In genomic region chr1:182061597-182061996, GRCh38 we compare ENCODE assay signal across 30 cellular contexts. TPM values are rescaled to one million over a fixed set of nuclear protein-coding genes. Genes with fewer than 3 reads are reported as not detected.
DNase-seq lines count a peak whose midpoint lies in the region; ATAC-seq and TF ChIP-seq lines count a peak whose summit lies in the region.
"Had no signal": no experiment of that assay in that cellular context is flagged by ENCODE, and none has a peak within 500 bp of the region (broad histone marks: within the 10 kb centered on the region; RNA-seq: fewer than 3 reads in every experiment).

A gene with protein sequence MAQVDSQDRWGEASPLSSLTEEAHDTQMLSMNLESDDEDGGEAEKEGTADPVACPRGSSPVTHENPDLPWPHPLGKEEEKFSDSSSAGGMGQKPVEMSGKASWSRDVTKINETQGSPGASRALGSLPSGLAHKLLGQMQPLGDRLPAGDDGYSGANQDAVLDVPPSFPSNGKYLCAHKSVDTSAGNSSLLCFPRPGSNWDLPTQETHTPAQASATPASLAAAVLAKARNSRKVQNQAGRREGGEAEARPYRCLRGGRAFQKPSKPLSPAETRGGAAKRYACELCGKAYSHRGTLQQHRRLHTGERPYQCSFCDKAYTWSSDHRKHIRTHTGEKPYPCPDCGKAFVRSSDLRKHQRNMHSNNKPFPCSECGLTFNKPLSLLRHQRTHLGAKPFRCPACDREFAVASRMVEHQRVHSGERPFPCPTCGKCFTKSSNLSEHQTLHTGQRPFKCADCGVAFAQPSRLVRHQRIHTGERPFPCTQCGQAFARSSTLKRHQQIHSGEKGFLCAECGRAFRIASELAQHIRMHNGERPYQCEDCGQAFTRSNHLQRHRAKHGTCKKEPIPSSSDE (minus strand): TSS chr1:182061712. CDS start chr1:182058010, 3,702 bp downstream.

- peak; percentile 26 for DNase-seq in activated CD8-positive, alpha-beta memory T cell treated with anti-CD3 and anti-CD28 coated beads for 24 hours
- no peak for DNase-seq in activated CD8-positive, alpha-beta memory T cell treated with anti-CD3 and anti-CD28 coated beads, Interleukin-2, amount 10 ng/mL, durations not matched to agents 7 days and 5 days
- DNase-seq in RWPE2 (ENCODE audit: low spot score) = no peak
- DNase-seq in iPS-NIHi7 (ENCODE audit: extremely low spot score) = peak; percentile 35
- no peak for DNase-seq in stimulated activated effector memory CD8-positive, alpha-beta T cell treated with anti-CD3 and anti-CD28 coated beads, Interleukin-12 subunit alpha, Interleukin-12 subunit beta, amount 100 ng/mL, for 72 hours (ENCODE audit: low spot score in 2 of 2)
- no peak for DNase-seq in NCI-H345 treated with DMSO at 0.1 percent for 48 hours (lab: John Stamatoyannopoulos, UW; ENCODE audit: unreplicated experiment)
- no peak for DNase-seq in activated CD8-positive, alpha-beta T cell treated with anti-CD3 and anti-CD28 coated beads for 36 hours
- DNase-seq: activated CD4-positive, alpha-beta T cell treated with anti-CD3 and anti-CD28 coated beads for 4 hours; CD8-positive, alpha-beta memory T cell; cortex of kidney; DMS153; GDM1; GOT3; MG63; NCI-H1417; NCI-H510A; SK-N-SH; stimulated activated CD8-positive, alpha-beta memory T cell treated with anti-CD3 and anti-CD28 coated beads, Interleukin-4, amount 100 ng/mL, for 48 hours; T-helper 17 cell; upper lobe of left lung had no signal

- H3K4me3 Mint-ChIP-seq in activated CD8-positive, alpha-beta memory T cell treated with anti-CD3 and anti-CD28 coated beads, Interleukin-2, amount 10 ng/mL, durations not matched to agents 7 days and 5 days = no peak within 1 kb of the TSS
- H3K4me3 Mint-ChIP-seq in stimulated activated effector memory CD8-positive, alpha-beta T cell treated with anti-CD3 and anti-CD28 coated beads, Interleukin-12 subunit alpha, Interleukin-12 subunit beta, amount 100 ng/mL, for 72 hours = no peak within 1 kb of the TSS
- no peak within 1 kb of the TSS for H3K4me3 Mint-ChIP-seq in activated CD8-positive, alpha-beta T cell treated with anti-CD3 and anti-CD28 coated beads for 36 hours
- H3K4me3 Mint-ChIP-seq: activated naive CD4-positive, alpha-beta T cell treated with anti-CD3 and anti-CD28 coated beads, Interleukin-2, amount 50 U/mL, for 24 hours; B cell; CD8-positive, alpha-beta memory T cell; T-helper 17 cell had no signal

- TF ChIP-seq CTCF in RWPE2 (IDR thresholded peaks at IDR 0.05; ENCODE audit: poor library complexity, severe bottlenecking) = no peak
- TF ChIP-seq CTCF in activated CD8-positive, alpha-beta T cell treated with anti-CD3 and anti-CD28 coated beads for 36 hours (IDR thresholded peaks at IDR 0.05) = no peak

- H3K27ac Mint-ChIP-seq in activated CD8-positive, alpha-beta memory T cell treated with anti-CD3 and anti-CD28 coated beads, Interleukin-2, amount 10 ng/mL, durations not matched to agents 7 days and 5 days = no peak within 1 kb of the TSS
- H3K27ac Mint-ChIP-seq in stimulated activated effector memory CD8-positive, alpha-beta T cell treated with anti-CD3 and anti-CD28 coated beads, Interleukin-12 subunit alpha, Interleukin-12 subunit beta, amount 100 ng/mL, for 72 hours = no peak within 1 kb of the TSS
- no peak within 1 kb of the TSS for H3K27ac Mint-ChIP-seq in activated CD8-positive, alpha-beta T cell treated with anti-CD3 and anti-CD28 coated beads for 36 hours
- H3K27ac Mint-ChIP-seq: activated naive CD4-positive, alpha-beta T cell treated with anti-CD3 and anti-CD28 coated beads, Interleukin-2, amount 50 U/mL, for 24 hours; B cell; T-helper 17 cell had no signal

- intact Hi-C loops in activated CD8-positive, alpha-beta T cell treated with anti-CD3 and anti-CD28 coated beads for 36 hours (cut with micrococcal nuclease) = loop anchor here (10.0 kb wide), 1 partner anchor 567 kb away; no protein-coding TSS in a partner anchor

- H3K4me1 ChIP-seq in RWPE2 (ENCODE audit: insufficient read depth, poor library complexity, severe bottlenecking) = no peaks in the 10 kb centered on the region
- H3K4me1 ChIP-seq: prostate gland had no signal

- CTCF ChIA-PET in activated CD8-positive, alpha-beta memory T cell treated with anti-CD3 and anti-CD28 coated beads, Interleukin-2, amount 10 ng/mL, durations not matched to agents 7 days and 5 days (lab: Charles Lee) = no interaction called here
- CTCF ChIA-PET in activated CD8-positive, alpha-beta T cell treated with anti-CD3 and anti-CD28 coated beads for 36 hours (lab: Charles Lee) = interaction anchor here (1.3 kb wide), 1 partner anchor 24 kb away, joined by 4 read pairs; no protein-coding TSS in a partner anchor

- H3K27ac ChIP-seq in RWPE2 (ENCODE audit: poor library complexity, severe bottlenecking) = no peak within 1 kb of the TSS
- H3K27ac ChIP-seq: cardiac muscle cell, esophagus muscularis mucosa, HL-60, neutrophil, prostate gland, RWPE1, upper lobe of left lung had no signal

- H3K4me1 Mint-ChIP-seq in activated CD8-positive, alpha-beta memory T cell treated with anti-CD3 and anti-CD28 coated beads, Interleukin-2, amount 10 ng/mL, durations not matched to agents 7 days and 5 days = no peaks in the 10 kb centered on the region
- no peaks in the 10 kb centered on the region for H3K4me1 Mint-ChIP-seq in stimulated activated effector memory CD8-positive, alpha-beta T cell treated with anti-CD3 and anti-CD28 coated beads, Interleukin-12 subunit alpha, Interleukin-12 subunit beta, amount 100 ng/mL, for 72 hours
- H3K4me1 Mint-ChIP-seq in activated CD8-positive, alpha-beta T cell treated with anti-CD3 and anti-CD28 coated beads for 36 hours (ENCODE audit: low read depth) = no peaks in the 10 kb centered on the region
- H3K4me1 Mint-ChIP-seq: B cell; CD8-positive, alpha-beta memory T cell had no signal

- H3K9me3 ChIP-seq in RWPE2 (ENCODE audit: severe bottlenecking) = no peaks in the 10 kb centered on the region
- H3K9me3 ChIP-seq: MG63, neutrophil, prostate gland, SK-N-SH, upper lobe of left lung had no signal

- H3K4me3 ChIP-seq in RWPE2 (ENCODE audit: severe bottlenecking) = no peak within 1 kb of the TSS
- H3K4me3 ChIP-seq: cardiac muscle cell, esophagus muscularis mucosa, MG63, prostate gland, upper lobe of left lung had no signal

- H3K9me3 Mint-ChIP-seq in activated CD8-positive, alpha-beta memory T cell treated with anti-CD3 and anti-CD28 coated beads, Interleukin-2, amount 10 ng/mL, durations not matched to agents 7 days and 5 days (ENCODE audit: low read depth) = no peaks in the 10 kb centered on the region
- H3K9me3 Mint-ChIP-seq in stimulated activated effector memory CD8-positive, alpha-beta T cell treated with anti-CD3 and anti-CD28 coated beads, Interleukin-12 subunit alpha, Interleukin-12 subunit beta, amount 100 ng/mL, for 72 hours = no peaks in the 10 kb centered on the region
- no peaks in the 10 kb centered on the region for H3K9me3 Mint-ChIP-seq in activated CD8-positive, alpha-beta T cell treated with anti-CD3 and anti-CD28 coated beads for 36 hours
- H3K9me3 Mint-ChIP-seq: activated naive CD4-positive, alpha-beta T cell treated with anti-CD3 and anti-CD28 coated beads, Interleukin-2, amount 50 U/mL, for 24 hours; CD8-positive, alpha-beta memory T cell had no signal

- peaks cover 9% of the 10 kb centered on the region for H3K27me3 ChIP-seq in RWPE2 (ENCODE audit: insufficient read depth, poor library complexity, severe bottlenecking)
- H3K27me3 ChIP-seq: MG63, upper lobe of left lung had no signal

- H3K36me3 ChIP-seq in RWPE2 (ENCODE audit: low read depth) = no peaks in the 10 kb centered on the region
- H3K36me3 ChIP-seq: cardiac muscle cell, esophagus muscularis mucosa, MG63, neutrophil, prostate gland, upper lobe of left lung had no signal

- peaks cover 41% of the 10 kb centered on the region for H3K27me3 Mint-ChIP-seq in activated CD8-positive, alpha-beta memory T cell treated with anti-CD3 and anti-CD28 coated beads, Interleukin-2, amount 10 ng/mL, durations not matched to agents 7 days and 5 days
- H3K27me3 Mint-ChIP-seq in activated CD8-positive, alpha-beta T cell treated with anti-CD3 and anti-CD28 coated beads for 36 hours = peaks cover 35% of the 10 kb centered on the region

- POLR2A ChIA-PET in activated CD8-positive, alpha-beta T cell treated with anti-CD3 and anti-CD28 coated beads for 36 hours (lab: Charles Lee) = no interaction called here

- no peak for ATAC-seq in activated CD8-positive, alpha-beta memory T cell treated with anti-CD3 and anti-CD28 coated beads, Interleukin-2, amount 10 ng/mL, durations not matched to agents 7 days and 5 days
- ATAC-seq in RWPE2 (ENCODE audit: low read depth) (peak; percentile 31; the same call in 2 of the 3 replicates), GM21786 (IDR thresholded peaks at IDR 0.05; ENCODE audit: unreplicated experiment) (no peak)
- ATAC-seq in stimulated activated effector memory CD8-positive, alpha-beta T cell treated with anti-CD3 and anti-CD28 coated beads, Interleukin-12 subunit alpha, Interleukin-12 subunit beta, amount 100 ng/mL, for 72 hours = peak; percentile 16
- no peak for ATAC-seq in activated CD8-positive, alpha-beta T cell treated with anti-CD3 and anti-CD28 coated beads for 36 hours
- ATAC-seq: T-helper 17 cell had no signal

- no peaks in the 10 kb centered on the region for H3K36me3 Mint-ChIP-seq in activated CD8-positive, alpha-beta memory T cell treated with anti-CD3 and anti-CD28 coated beads, Interleukin-2, amount 10 ng/mL, durations not matched to agents 7 days and 5 days
- no peaks in the 10 kb centered on the region for H3K36me3 Mint-ChIP-seq in stimulated activated effector memory CD8-positive, alpha-beta T cell treated with anti-CD3 and anti-CD28 coated beads, Interleukin-12 subunit alpha, Interleukin-12 subunit beta, amount 100 ng/mL, for 72 hours
- H3K36me3 Mint-ChIP-seq in activated CD8-positive, alpha-beta T cell treated with anti-CD3 and anti-CD28 coated beads for 36 hours (ENCODE audit: low read depth) = no peaks in the 10 kb centered on the region
- H3K36me3 Mint-ChIP-seq: activated naive CD4-positive, alpha-beta T cell treated with anti-CD3 and anti-CD28 coated beads, Interleukin-2, amount 50 U/mL, for 24 hours; CD8-positive, alpha-beta memory T cell had no signal

RNA-seq across cellular contexts. Expression of the gene that starts here (rescaled TPM):
- total RNA-seq in activated CD8-positive, alpha-beta memory T cell treated with anti-CD3 and anti-CD28 coated beads, Interleukin-2, amount 10 ng/mL, durations not matched to agents 7 days and 5 days = not detected
- total RNA-seq in activated CD8-positive, alpha-beta T cell treated with anti-CD3 and anti-CD28 coated beads for 36 hours = not detected
- total RNA-seq: A172; B cell; CD8-positive, alpha-beta memory T cell; esophagus muscularis mucosa; T-helper 17 cell had no signal

Comparison
In these comparisons a context has a peak if more than half of its experiments do, and no peak if none do; other contexts are left out.
1. DNase-seq: peak in activated CD8-positive, alpha-beta memory T cell treated with anti-CD3 and anti-CD28 coated beads for 24 hours (single experiment) and iPS-NIHi7 (single experiment); none in activated CD8-positive, alpha-beta memory T cell treated with anti-CD3 and anti-CD28 coated beads, Interleukin-2, amount 10 ng/mL, durations not matched to agents 7 days and 5 days (single experiment), RWPE2 (single experiment), stimulated activated effector memory CD8-positive, alpha-beta T cell treated with anti-CD3 and anti-CD28 coated beads, Interleukin-12 subunit alpha, Interleukin-12 subunit beta, amount 100 ng/mL, for 72 hours (0 of 2), NCI-H345 treated with DMSO at 0.1 percent for 48 hours (single experiment) and activated CD8-positive, alpha-beta T cell treated with anti-CD3 and anti-CD28 coated beads for 36 hours (single experiment).
2. ATAC-seq: peak in RWPE2 (single experiment) and stimulated activated effector memory CD8-positive, alpha-beta T cell treated with anti-CD3 and anti-CD28 coated beads, Interleukin-12 subunit alpha, Interleukin-12 subunit beta, amount 100 ng/mL, for 72 hours (single experiment); none in activated CD8-positive, alpha-beta memory T cell treated with anti-CD3 and anti-CD28 coated beads, Interleukin-2, amount 10 ng/mL, durations not matched to agents 7 days and 5 days (single experiment), activated CD8-positive, alpha-beta T cell treated with anti-CD3 and anti-CD28 coated beads for 36 hours (single experiment) and GM21786 (single experiment).